ENCODE assay signal across 25 cellular contexts in genomic region chr9:99832558-99832864, GRCh38.
"Had no signal": no experiment of that assay in that cellular context is flagged by ENCODE, and none has a peak within 500 bp of the region (broad histone marks: within the 10 kb centered on the region; RNA-seq: fewer than 3 reads in every experiment).

No MANE protein-coding gene starts in this region.

- DNase-seq: natural killer cell; occipital lobe; ovary; posterior cingulate gyrus; psoas muscle; right cardiac atrium; right lobe of liver; sigmoid colon; small intestine; stimulated activated CD4-positive, alpha-beta T cell treated with anti-CD3 and anti-CD28 coated beads, Interleukin-15, amount 100 ng/mL, for 24 hours; stimulated activated CD4-positive, alpha-beta T cell treated with anti-CD3 and anti-CD28 coated beads, Interleukin-2, amount 100 ng/mL, for 24 hours; stimulated activated CD4-positive, alpha-beta T cell treated with anti-CD3 and anti-CD28 coated beads, Interleukin-2, amount 100 ng/mL, for 48 hours; stimulated activated CD4-positive, alpha-beta T cell treated with anti-CD3 and anti-CD28 coated beads, Interleukin-4, amount 100 ng/mL, for 24 hours; stimulated activated naive B cell treated with anti-CD40 and anti-IgM and Interleukin-4, amounts not matched to agents 10 μg/mL and 1 μg/mL and 100 μg/mL, for 72 hours; stimulated activated naive CD4-positive, alpha-beta T cell treated with Interleukin-2 at 50 U/mL for 16 hours; stomach; thyroid gland; trophoblast cell; upper lobe of left lung had no signal

- H3K4me2 ChIP-seq: neural progenitor cell had no signal

- H3K4me1 ChIP-seq: neural progenitor cell, parathyroid adenoma, psoas muscle, sigmoid colon, thyroid gland, vagina had no signal

- H3K4me3 ChIP-seq: neural progenitor cell, ovary, psoas muscle, right lobe of liver, sigmoid colon, stomach, thoracic aorta, thyroid gland, tibial nerve, upper lobe of left lung, vagina had no signal

- ATAC-seq: natural killer cell; psoas muscle; right cardiac atrium; right lobe of liver; stimulated activated effector memory CD8-positive, alpha-beta T cell treated with anti-CD3 and anti-CD28 coated beads, Interleukin-12 subunit alpha, Interleukin-12 subunit beta, amount 100 ng/mL, for 72 hours; stimulated activated naive B cell treated with anti-CD40 and anti-IgM and Interleukin-4, amounts not matched to agents 10 μg/mL and 1 μg/mL and 100 μg/mL, for 72 hours had no signal

- H3K27me3 ChIP-seq: ovary, sigmoid colon, thyroid gland, vagina had no signal

- H3K9me3 ChIP-seq: ovary, psoas muscle, right lobe of liver, sigmoid colon, stomach, thoracic aorta, thyroid gland, tibial nerve, upper lobe of left lung, vagina had no signal

- H3K27ac ChIP-seq: neural progenitor cell, ovary, parathyroid adenoma, psoas muscle, right lobe of liver, sigmoid colon, stomach, thoracic aorta, thyroid gland, tibial nerve, upper lobe of left lung, vagina had no signal

- H3K36me3 ChIP-seq: neural progenitor cell, ovary, right lobe of liver, sigmoid colon, thyroid gland, upper lobe of left lung, vagina had no signal

- H2AFZ ChIP-seq: neural progenitor cell, parathyroid adenoma had no signal

- H3K9ac ChIP-seq: neural progenitor cell, parathyroid adenoma had no signal
